22 cellular contexts compared by ENCODE assay signal in genomic region chr1:244874974-244875579, GRCh38. TPM values are rescaled to one million over a fixed set of nuclear protein-coding genes. Genes with fewer than 3 reads are reported as not detected.
DNase-seq lines count a peak whose midpoint lies in the region; ATAC-seq and TF ChIP-seq lines count a peak whose summit lies in the region.
"Had no signal": no experiment of that assay in that cellular context is flagged by ENCODE, and none has a peak within 500 bp of the region (broad histone marks: within the 10 kb centered on the region; RNA-seq: fewer than 3 reads in every experiment).

No MANE protein-coding gene starts in this region.

- no peaks in the 10 kb centered on the region for H3K79me2 ChIP-seq in GM23248 (ENCODE audit: insufficient read depth)
- H3K79me2 ChIP-seq: hepatocyte had no signal

- TF ChIP-seq CTCF in gastrocnemius medialis (IDR thresholded peaks at IDR 0.05 in 4 of 5, conservative IDR thresholded peaks at IDR 0.05 in 1 of 5) = no peak

- TF ChIP-seq POLR2A in gastrocnemius medialis (IDR thresholded peaks at IDR 0.05) = no peak

- WGBS in GM23248 (ENCODE audit: low coverage in 1 of 2, low lambda C conversion rate in 2 of 2, missing lambda C conversion rate in 2 of 2), 2 experiments = 36 to 42% methylated on average over 7 of the region's 7 CpGs

- H3K27ac ChIP-seq in GM23248 (no peak overlapping the region), iPS-20b (ENCODE audit: low read length) (no peak overlapping the region), gastrocnemius medialis (no peak overlapping the region)
- H3K27ac ChIP-seq: foreskin keratinocyte, hepatocyte, HL-60, prostate gland, skin epidermis had no signal

- intact Hi-C loops in gastrocnemius medialis (cut with DNase I; ENCODE audit: low total_unique reads) = no loop called here

- no peaks in the 10 kb centered on the region for H3F3A ChIP-seq in GM23248 (ENCODE audit: insufficient read depth)

- H3K27me3 ChIP-seq in GM23248 (replicated peaks; ENCODE audit: insufficient read depth) = no peaks in the 10 kb centered on the region
- H3K27me3 ChIP-seq in iPS-20b (ENCODE audit: insufficient read depth, low read length) = no peaks in the 10 kb centered on the region
- no peaks in the 10 kb centered on the region for H3K27me3 ChIP-seq in gastrocnemius medialis
- H3K27me3 ChIP-seq: foreskin keratinocyte, hepatocyte had no signal

- no peak overlapping the region for H3K9ac ChIP-seq in GM23248
- no peak overlapping the region for H3K9ac ChIP-seq in iPS-20b (ENCODE audit: low read depth, low read length)

- H2AFZ ChIP-seq in GM23248 = peak overlapping the region; percentile 34; the same call in 1 of the 2 replicates
- H2AFZ ChIP-seq: hepatocyte had no signal

- H3K4me3 ChIP-seq in GM23248 (no peak overlapping the region), iPS-20b (ENCODE audit: low read length) (peak overlapping the region; percentile 5; the same call in 1 of the 2 replicates), gastrocnemius medialis (no peak overlapping the region)
- H3K4me3 ChIP-seq: hepatocyte, lung, prostate gland, skin epidermis had no signal

- H4K20me1 ChIP-seq in GM23248 (ENCODE audit: insufficient read depth) = no peaks in the 10 kb centered on the region

- H3K9me3 ChIP-seq in GM23248 (ENCODE audit: low read depth) (no peaks in the 10 kb centered on the region), iPS-20b (ENCODE audit: insufficient read depth, low read depth, low read length) (no peaks in the 10 kb centered on the region), gastrocnemius medialis (no peaks in the 10 kb centered on the region)
- H3K9me3 ChIP-seq: prostate gland had no signal

- no peaks in the 10 kb centered on the region for H3K9me2 ChIP-seq in GM23248 (ENCODE audit: insufficient read depth)

- H3K4me2 ChIP-seq in GM23248 (ENCODE audit: unreplicated experiment) = no peak overlapping the region
- H3K4me2 ChIP-seq: hepatocyte had no signal

- ATAC-seq in gastrocnemius medialis = no peak
- ATAC-seq: foreskin keratinocyte had no signal

- DNase-seq in GM23248 (no peak), NCI-H1105 (lab: John Stamatoyannopoulos, UW) (peak; percentile 31), NCI-H345 treated with DMSO at 0.1 percent for 48 hours (lab: John Stamatoyannopoulos, UW; ENCODE audit: unreplicated experiment) (peak; percentile 21), NCI-H1694 treated with DMSO at 0.1 percent for 48 hours (lab: John Stamatoyannopoulos, UW) (no peak), gastrocnemius medialis (no peak), pons (ENCODE audit: low spot score) (no peak)
- DNase-seq: activated CD4-positive, alpha-beta T cell treated with anti-CD3 and anti-CD28 coated beads, Interleukin-2, amount 50 U/mL, for 48 hours; activated effector memory CD4-positive, alpha-beta T cell treated with Interleukin-2 at 50 U/mL for 16 hours; CD4-positive, CD25-positive, alpha-beta regulatory T cell; DMS53; foreskin keratinocyte; GF-D8; HFFc6; NCI-H1436 treated with DMSO at 0.1 percent for 48 hours; NCI-H524 treated with DMSO at 0.1 percent for 48 hours; stimulated activated CD4-positive, alpha-beta T cell treated with anti-CD3 and anti-CD28 coated beads, Interleukin-1b, Interleukin-23, amount 100 ng/mL, for 48 hours had no signal

- H3K36me3 ChIP-seq in GM23248 (ENCODE audit: low read depth) = no peaks in the 10 kb centered on the region
- H3K36me3 ChIP-seq in iPS-20b (ENCODE audit: insufficient read depth, low read depth, low read length) = no peaks in the 10 kb centered on the region
- H3K36me3 ChIP-seq in gastrocnemius medialis = no peaks in the 10 kb centered on the region
- H3K36me3 ChIP-seq: prostate gland had no signal

- in situ Hi-C loops in GM23248 (cut with MboI) (loop anchor here (25.0 kb wide), 1 partner anchor 162 kb away; no protein-coding TSS in a partner anchor), gastrocnemius medialis (cut with MboI; ENCODE audit: low sequenced_read_pairs in 4 of 4) (loop anchor here in 3 of 4 donors (10.0 to 25.0 kb wide), 4 partner anchors 50 to 1613 kb away; partner anchors contain the start of genes CEP170 (in 1 of the 3) and SDCCAG8 (in 1 of the 3))

- H3K4me1 ChIP-seq in GM23248 (ENCODE audit: insufficient read depth) = no peaks in the 10 kb centered on the region
- peaks cover 12% of the 10 kb centered on the region; the same call in 1 of the 2 replicates for H3K4me1 ChIP-seq in iPS-20b (ENCODE audit: insufficient read depth, low read length)
- H3K4me1 ChIP-seq in gastrocnemius medialis = no peaks in the 10 kb centered on the region
- H3K4me1 ChIP-seq: foreskin keratinocyte, prostate gland had no signal

RNA-seq across cellular contexts. Expression of gene HNRNPU, which starts 10.7 kb away (rescaled TPM):
- total RNA-seq in GM23248 (2014; rRNA removed; shearing (Covaris generic)) = 226 and 227 TPM in 2 replicates
- polyA plus RNA-seq in GM23248 (2016; fragmentation: Nextera tagmentation; extraction: Ambion mirVana) = 166 and 173 TPM in 2 replicates
- total RNA-seq in gastrocnemius medialis = 100 to 1,000 TPM; 167 to 243 (median 207) TPM

RNA-seq across cellular contexts. Expression of gene COX20, which starts 39.6 kb away (rescaled TPM):
- 21.5 and 21.9 TPM in 2 replicates for total RNA-seq in GM23248 (2014; rRNA removed; shearing (Covaris generic))
- polyA plus RNA-seq in GM23248 (2016; fragmentation: Nextera tagmentation; extraction: Ambion mirVana) = 86.5 and 88.0 TPM in 2 replicates
- total RNA-seq in gastrocnemius medialis = 10 to 100 TPM; 22.7 to 72.0 (median 35.4) TPM

Comparison
In these comparisons a context has a peak if more than half of its experiments do, and no peak if none do; other contexts are left out.
1. DNase-seq: peak in NCI-H1105 (single experiment) and NCI-H345 treated with DMSO at 0.1 percent for 48 hours (single experiment); none in GM23248 (single experiment), NCI-H1694 treated with DMSO at 0.1 percent for 48 hours (single experiment), gastrocnemius medialis (0 of 2) and pons (single experiment).